9 cellular contexts compared by ENCODE assay signal in the genomic region with DNA sequence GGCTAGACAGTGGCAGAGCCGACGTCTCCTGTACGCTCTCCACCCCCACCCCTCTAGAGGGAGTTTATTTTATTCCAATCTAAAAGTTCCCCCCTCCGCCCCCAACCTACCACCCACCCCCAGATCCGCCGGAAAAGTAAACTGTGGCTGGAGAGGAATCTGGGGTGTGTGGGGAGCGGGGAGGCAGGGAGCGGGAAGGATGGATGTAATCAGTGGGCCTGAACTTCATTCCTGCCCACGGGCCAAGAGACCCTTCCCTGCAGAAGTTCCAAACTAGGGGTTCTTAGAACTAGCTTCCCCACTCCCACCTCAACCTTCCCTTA. TPM values are rescaled to one million over a fixed set of nuclear protein-coding genes. Genes with fewer than 3 reads are reported as not detected.
A peak's percentile ranks its signal among the peaks of the same experiment; 100 is the strongest.
DNase-seq lines count a peak whose midpoint lies in the region; ATAC-seq and TF ChIP-seq lines count a peak whose summit lies in the region.
"Had no signal": no experiment of that assay in that cellular context is flagged by ENCODE, and none has a peak within 500 bp of the region (broad histone marks: within the 10 kb centered on the region; RNA-seq: fewer than 3 reads in every experiment).

No MANE protein-coding gene starts in this region.

- peak overlapping the region in 9 of 10 donors; percentile 47 to 99 (median 96) for H3K4me3 ChIP-seq in heart right ventricle
- peak overlapping the region; percentile 26 to 41 for H3K4me3 ChIP-seq in cardiac fibroblast (replicated peaks in 1 of 2; ENCODE audit: low read depth in 2 of 2, low read length in 2 of 2)
- H3K4me3 ChIP-seq in mucosa of stomach (ENCODE audit: low read length), result no peak overlapping the region
- peak overlapping the region in 1 of 2 donors; percentile 43 for H3K4me3 ChIP-seq in aorta (ENCODE audit: low read length in 2 of 2)

- H3K36me3 ChIP-seq in heart right ventricle (no peaks in the 10 kb centered on the region), mucosa of stomach (ENCODE audit: control insufficient read depth, insufficient read depth, low read length) (no peaks in the 10 kb centered on the region), aorta (ENCODE audit: control insufficient read depth in 1 of 2, insufficient read depth in 2 of 2, low read length in 1 of 2) (no peaks in the 10 kb centered on the region)

- H3K27me3 ChIP-seq in heart right ventricle (no peaks in the 10 kb centered on the region), mucosa of stomach (ENCODE audit: control insufficient read depth, insufficient read depth, low read length) (no peaks in the 10 kb centered on the region), aorta (ENCODE audit: control insufficient read depth in 1 of 2, insufficient read depth in 2 of 2, low read length in 1 of 2) (no peaks in the 10 kb centered on the region)

- 44% methylated on average over 9 of the region's 9 CpGs for WGBS in heart right ventricle, 2 donors
- WGBS in aorta, 2 donors, result 24 to 28% methylated on average over 9 of the region's 9 CpGs

- DNase-seq in heart right ventricle (no peak), Right ventricle myocardium superior (no peak), cardiac fibroblast (ENCODE audit: low read depth in 2 of 2) (no peak), aorta (no peak), RPMI8226 (no peak), AG08396 (ENCODE audit: low spot score) (no peak)

- peaks cover 18 to 52% (median 41%) of the 10 kb centered on the region in 9 donors for H3K4me1 ChIP-seq in heart right ventricle
- H3K4me1 ChIP-seq in mucosa of stomach (ENCODE audit: control insufficient read depth, insufficient read depth, low read length), result peaks cover 65% of the 10 kb centered on the region
- peaks cover 3 to 5% of the 10 kb centered on the region in 2 donors for H3K4me1 ChIP-seq in aorta (ENCODE audit: control insufficient read depth in 1 of 2, insufficient read depth in 2 of 2, low read length in 2 of 2)

- ATAC-seq in heart right ventricle, result no peak
- no peak for ATAC-seq in Right ventricle myocardium superior (ENCODE audit: poor library complexity)
- ATAC-seq in aorta (ENCODE audit: low FRiP score), result no peak
- ATAC-seq in HG03280 (IDR thresholded peaks at IDR 0.05; ENCODE audit: unreplicated experiment), result no peak

- peak in 1 of 9 donors; percentile 20 for TF ChIP-seq CTCF in heart right ventricle (IDR thresholded peaks at IDR 0.05)
- TF ChIP-seq CTCF in cardiac fibroblast (IDR thresholded peaks at IDR 0.05; ENCODE audit: low read depth, low read length), result no peak

- intact Hi-C loops in heart right ventricle (cut with DNase I) (no loop called here), Right ventricle myocardium superior (cut with DNase I) (no loop called here), aorta (cut with DNase I) (no loop called here)

- H3K9ac ChIP-seq in mucosa of stomach (ENCODE audit: low read length), result peak overlapping the region; percentile 51

- H3K9me3 ChIP-seq in heart right ventricle (no peaks in the 10 kb centered on the region), mucosa of stomach (ENCODE audit: control insufficient read depth, low read length) (no peaks in the 10 kb centered on the region), aorta (ENCODE audit: control insufficient read depth, low read length) (no peaks in the 10 kb centered on the region)

- peak overlapping the region; percentile 20 to 100 (median 100) for H3K27ac ChIP-seq in heart right ventricle
- peak overlapping the region; percentile 78 to 92 for H3K27ac ChIP-seq in aorta (ENCODE audit: low read depth in 1 of 2, low read length in 2 of 2)

RNA-seq across cellular contexts. Expression of gene CSRNP1, which starts 0.5 kb away (rescaled TPM):
- total RNA-seq in heart right ventricle (10 to 100 TPM in 9 of 10 donors, 1 to 10 TPM in 1; 7.4 to 46.3 (median 17.7) TPM), Right ventricle myocardium superior (11.4 TPM), aorta (100 to 1,000 TPM in 1 of 2 donors, 10 to 100 TPM in 1; 41.9 to 117 TPM)
- polyA plus RNA-seq in heart right ventricle (10 to 100 TPM; 14.1 to 28.1 TPM), aorta (10 to 100 TPM; 15.8 to 27.3 TPM)

RNA-seq across cellular contexts. Expression of gene XIRP1, which starts 38.5 kb away (rescaled TPM):
- total RNA-seq in heart right ventricle (1,000 to 10,000 TPM in 2 of 10 donors, 100 to 1,000 TPM in 8; 277 to 1,691 (median 608) TPM), Right ventricle myocardium superior (249 TPM), aorta (under 1 TPM in 1 of 2 donors, not detected in 1; 0.19 TPM)
- polyA plus RNA-seq in heart right ventricle (100 to 1,000 TPM; 404 to 586 TPM), aorta (under 1 TPM; 0.13 to 0.75 TPM)
- total RNA-seq: HT1080 had no signal

RNA-seq across cellular contexts. Expression of gene TTC21A, which starts 46.5 kb away (rescaled TPM):
- total RNA-seq in heart right ventricle (1 to 10 TPM; 1.1 to 3.1 (median 1.5) TPM), Right ventricle myocardium superior (2.0 TPM), aorta (10 to 100 TPM in 1 of 2 donors, 1 to 10 TPM in 1; 3.6 to 11.6 TPM)
- polyA plus RNA-seq in heart right ventricle (1 to 10 TPM in 1 of 2 donors, under 1 TPM in 1; 0.80 to 7.5 TPM), aorta (10 to 100 TPM in 1 of 2 donors, 1 to 10 TPM in 1; 1.8 to 15.0 TPM)

RNA-seq across cellular contexts. Expression of gene GORASP1, which starts 46.5 kb away (rescaled TPM):
- total RNA-seq in heart right ventricle (10 to 100 TPM; 35.8 to 54.2 (median 41.1) TPM), Right ventricle myocardium superior (48.4 TPM), aorta (10 to 100 TPM; 52.3 to 62.2 TPM)
- polyA plus RNA-seq in heart right ventricle (10 to 100 TPM; 28.4 to 37.2 TPM), aorta (10 to 100 TPM; 14.7 to 66.3 TPM)

Comparison
In these comparisons a context has a peak if more than half of its experiments do, and no peak if none do; other contexts are left out.
1. RNA of gene XIRP1, which starts 38.5 kb away (total RNA-seq): 277 to 1,691 TPM in heart right ventricle and 249 TPM in Right ventricle myocardium superior (single experiment); 0.19 TPM in aorta; every median in the first group is over 100 times any median in the second.